In genomic region chr6:506508-506907, GRCh38 we compare ENCODE assay signal across 14 cellular contexts.
DNase-seq lines count a peak whose midpoint lies in the region; ATAC-seq, FAIRE-seq and TF ChIP-seq lines count a peak whose summit lies in the region.
"Had no signal": no experiment of that assay in that cellular context is flagged by ENCODE, and none has a peak within 500 bp of the region (broad histone marks: within the 10 kb centered on the region; RNA-seq: fewer than 3 reads in every experiment).

No MANE protein-coding gene starts in this region.

- peak; percentile 76 for ATAC-seq in activated T-helper 17 cell treated with anti-CD3 and anti-CD28 coated beads, Interleukin-2, amount 50 U/mL, for 72 hours (replicated peaks)
- no peak for ATAC-seq in PC-3
- ATAC-seq: HepG2, right lobe of liver had no signal

- CTCF ChIA-PET in PC-3 (lab: Charles Lee) = no interaction called here

- no peaks in the 10 kb centered on the region for H3K27me3 Mint-ChIP-seq in activated T-helper 17 cell treated with anti-CD3 and anti-CD28 coated beads, Interleukin-2, amount 50 U/mL, for 72 hours

- H3F3A ChIP-seq in PC-3 (ENCODE audit: low read length, unreplicated experiment) = no peaks in the 10 kb centered on the region

- H3K4me3 Mint-ChIP-seq in activated T-helper 17 cell treated with anti-CD3 and anti-CD28 coated beads, Interleukin-2, amount 50 U/mL, for 72 hours = peak overlapping the region; percentile 87
- H3K4me3 Mint-ChIP-seq: neural crest cell had no signal

- intact Hi-C loops in PC-3 (cut with micrococcal nuclease) = no loop called here

- H3K9me3 ChIP-seq in BLaER1 treated with 17β-estradiol and CSF1 and Interleukin-3, amounts not matched to agents 10 nM and 100 nM (replicated peaks in 1 of 11) = peaks cover 0 to 14% (median 4%) of the 10 kb centered on the region in 11 experiments; a peak in 9 of 22 replicates
- H3K9me3 ChIP-seq in PC-3 (ENCODE audit: low read length) (no peaks in the 10 kb centered on the region), SJCRH30 (replicated peaks) (no peaks in the 10 kb centered on the region)
- H3K9me3 ChIP-seq: right lobe of liver had no signal

- H3K9ac ChIP-seq in BLaER1 treated with 17β-estradiol and CSF1 and Interleukin-3, amounts not matched to agents 10 nM and 100 nM = peak overlapping the region in 1 of 11 experiments; percentile 1; a peak in 1 of 22 replicates
- H3K9ac ChIP-seq in PC-3 (ENCODE audit: low read length) = no peak overlapping the region

- POLR2A ChIA-PET in PC-3 (lab: Charles Lee; ENCODE audit: unreplicated experiment) = no interaction called here

- peak overlapping the region in 6 of 11 experiments; percentile 0 to 38 (median 16); a peak in 8 of 22 replicates for H3K27ac ChIP-seq in BLaER1 treated with 17β-estradiol and CSF1 and Interleukin-3, amounts not matched to agents 10 nM and 100 nM
- H3K27ac ChIP-seq in PC-3 (ENCODE audit: low read length) (no peak overlapping the region), SJCRH30 (no peak overlapping the region)
- H3K27ac ChIP-seq: hepatocyte, right lobe of liver had no signal

- H3K4me2 ChIP-seq in BLaER1 treated with 17β-estradiol and CSF1 and Interleukin-3, amounts not matched to agents 10 nM and 100 nM = peak overlapping the region; percentile 44 to 90 (median 65)
- H3K4me2 ChIP-seq in PC-3 (ENCODE audit: low read length) = no peak overlapping the region
- H3K4me2 ChIP-seq: hepatocyte had no signal

- no peak overlapping the region for H3K4me3 ChIP-seq in BLaER1 treated with 17β-estradiol and CSF1 and Interleukin-3, amounts not matched to agents 10 nM and 100 nM
- no peak overlapping the region for H3K4me3 ChIP-seq in foreskin fibroblast (ENCODE audit: low read depth in 1 of 2, low read length in 2 of 2)
- no peak overlapping the region for H3K4me3 ChIP-seq in PC-3 (ENCODE audit: low read length)
- no peak overlapping the region for H3K4me3 ChIP-seq in SJCRH30
- H3K4me3 ChIP-seq: hepatocyte, right lobe of liver had no signal

- peaks cover 0 to 10% (median 0%) of the 10 kb centered on the region in 11 experiments; a peak in 2 of 22 replicates for H4K20me1 ChIP-seq in BLaER1 treated with 17β-estradiol and CSF1 and Interleukin-3, amounts not matched to agents 10 nM and 100 nM
- no peaks in the 10 kb centered on the region for H4K20me1 ChIP-seq in PC-3 (ENCODE audit: low read length)

- no peak for TF ChIP-seq CTCF in foreskin fibroblast (IDR thresholded peaks at IDR 0.05; ENCODE audit: low read depth, low read length)
- no peak for TF ChIP-seq CTCF in PC-3 (conservative IDR thresholded peaks at IDR 0.05; ENCODE audit: low read depth, low read length)

- BruUV-seq in PC-3 (replicated peaks; lab: Mats Ljungman, UMichigan) = no TSS peak

- H3K36me3 ChIP-seq in BLaER1 treated with 17β-estradiol and CSF1 and Interleukin-3, amounts not matched to agents 10 nM and 100 nM = peaks cover 0 to 20% (median 6%) of the 10 kb centered on the region in 11 experiments; a peak in 6 of 22 replicates
- H3K36me3 ChIP-seq in PC-3 (ENCODE audit: low read depth, low read length) (no peaks in the 10 kb centered on the region), SJCRH30 (no peaks in the 10 kb centered on the region)

- no peaks in the 10 kb centered on the region for H3K9me3 Mint-ChIP-seq in activated T-helper 17 cell treated with anti-CD3 and anti-CD28 coated beads, Interleukin-2, amount 50 U/mL, for 72 hours
- H3K9me3 Mint-ChIP-seq: neural crest cell had no signal

- DNase-seq in GM19239 (ENCODE audit: insufficient read length, low spot score) = no peak
- DNase-seq in stimulated activated CD4-positive, alpha-beta T cell treated with anti-CD3 and anti-CD28 coated beads, Interleukin-1b, Interleukin-23, amount 100 ng/mL, for 48 hours = peak; percentile 67
- DNase-seq in foreskin fibroblast = no peak
- no peak for DNase-seq in PC-3
- DNase-seq in SJCRH30 = no peak
- DNase-seq in D341Med (ENCODE audit: low spot score) = no peak
- DNase-seq: NCI-H1105 treated with DMSO at 0.1 percent for 48 hours, NCI-H524 treated with DMSO at 0.1 percent for 48 hours, right lobe of liver had no signal

- peak overlapping the region; percentile 98 for H3K27ac Mint-ChIP-seq in activated T-helper 17 cell treated with anti-CD3 and anti-CD28 coated beads, Interleukin-2, amount 50 U/mL, for 72 hours

- peaks cover 59 to 99% (median 95%) of the 10 kb centered on the region in 10 experiments for H3K4me1 ChIP-seq in BLaER1 treated with 17β-estradiol and CSF1 and Interleukin-3, amounts not matched to agents 10 nM and 100 nM
- H3K4me1 ChIP-seq in PC-3 (ENCODE audit: insufficient read depth, low read length) (no peaks in the 10 kb centered on the region), SJCRH30 (no peaks in the 10 kb centered on the region)
- H3K4me1 ChIP-seq: right lobe of liver had no signal

- H3K9me2 ChIP-seq in PC-3 (replicated peaks; ENCODE audit: low read length) = no peaks in the 10 kb centered on the region

- no peak overlapping the region for H2AFZ ChIP-seq in PC-3 (ENCODE audit: low read length)
- H2AFZ ChIP-seq: hepatocyte had no signal

- peaks cover 36% of the 10 kb centered on the region for H3K36me3 Mint-ChIP-seq in activated T-helper 17 cell treated with anti-CD3 and anti-CD28 coated beads, Interleukin-2, amount 50 U/mL, for 72 hours (ENCODE audit: low read depth)

- H3K79me2 ChIP-seq in PC-3 (ENCODE audit: low read length) = no peaks in the 10 kb centered on the region
- H3K79me2 ChIP-seq: hepatocyte had no signal

- H3K27me3 ChIP-seq in BLaER1 treated with 17β-estradiol and CSF1 and Interleukin-3, amounts not matched to agents 10 nM and 100 nM = no peaks in the 10 kb centered on the region
- H3K27me3 ChIP-seq in PC-3 (ENCODE audit: low read length) (no peaks in the 10 kb centered on the region), SJCRH30 (no peaks in the 10 kb centered on the region)
- H3K27me3 ChIP-seq: hepatocyte, right lobe of liver had no signal

- H3K4me1 Mint-ChIP-seq in activated T-helper 17 cell treated with anti-CD3 and anti-CD28 coated beads, Interleukin-2, amount 50 U/mL, for 72 hours = peaks cover 87% of the 10 kb centered on the region
- H3K4me1 Mint-ChIP-seq: neural crest cell had no signal

- FAIRE-seq in GM19239 (lab: Jason Lieb, UNC) = peak; percentile 28
- FAIRE-seq: HepG2 had no signal

Comparison
In these comparisons a context has a peak if more than half of its experiments do, and no peak if none do; other contexts are left out.
1. H3K27ac ChIP-seq: peak in BLaER1 treated with 17β-estradiol and CSF1 and Interleukin-3, amounts not matched to agents 10 nM and 100 nM (6 of 11); none in PC-3 (single experiment) and SJCRH30 (single experiment).